In genomic region chr11:86241956-86242525, GRCh38 we compare ENCODE assay signal across 2 cellular contexts.
TF ChIP-seq lines count a peak whose summit lies in the region.

No MANE protein-coding gene starts in this region.

TF ChIP-seq in HEK293, 187 proteins besides CTCF, POLR2A, EP300 and RAD21:
- TF ChIP-seq ZFP37 (tag by site-specific recombination; IDR thresholded peaks at IDR 0.05) (peak; percentile 99), ZNF362 (tag by site-specific recombination; IDR thresholded peaks at IDR 0.05) (no peak), ELK4 (IDR thresholded peaks at IDR 0.05; ENCODE audit: borderline replicate concordance, low read depth, low read length) (no peak)

TF ChIP-seq in K562, 482 proteins besides CTCF, POLR2A, EP300 and RAD21:
- 0 out of 2 replicates have a peak, but pooled peaks have one; percentile 64 for TF ChIP-seq KAT7 (CRISPR knock-in tag; IDR thresholded peaks at IDR 0.05; ENCODE audit: borderline replicate concordance)
- TF ChIP-seq ZNF79 (CRISPR knock-in tag; IDR thresholded peaks at IDR 0.05; ENCODE audit: low read depth), result no peak
- no peak for TF ChIP-seq RFX1 (IDR thresholded peaks at IDR 0.05)
TF ChIP-seq in K562: peak in this region for 1.
